8 cellular contexts compared by ENCODE assay signal in the genomic region with DNA sequence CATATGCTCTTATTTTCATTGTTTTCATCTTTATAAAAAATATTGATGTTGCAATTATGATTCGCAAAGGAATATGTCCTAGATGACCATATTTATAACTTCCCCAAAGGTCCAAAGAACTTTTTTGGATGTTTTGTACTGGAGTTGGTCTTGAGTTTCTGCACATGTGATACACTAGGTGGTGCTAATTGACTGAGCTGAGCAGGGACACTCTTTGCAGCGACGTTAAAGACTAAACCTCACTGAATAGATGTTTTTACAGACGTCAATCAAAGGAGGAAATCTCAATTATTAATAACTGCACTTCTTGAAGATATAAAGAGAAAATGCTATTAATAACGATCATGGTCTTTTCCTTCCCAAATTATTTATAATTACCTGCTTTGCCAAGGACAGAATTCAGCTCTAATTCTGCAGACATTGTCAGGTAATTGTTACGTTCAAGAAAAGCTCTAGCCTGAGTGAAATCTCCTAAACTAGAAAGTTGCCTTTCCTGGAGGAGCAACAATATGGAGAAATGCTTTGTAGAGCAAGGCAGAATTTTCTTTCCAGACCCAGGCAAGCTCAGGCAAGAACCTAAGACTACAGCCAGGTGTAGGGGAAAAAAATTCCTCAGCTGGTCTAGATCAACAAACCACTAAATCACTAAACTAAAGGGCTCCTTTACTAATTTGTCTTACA.
DNase-seq lines count a peak whose midpoint lies in the region; ATAC-seq, FAIRE-seq and TF ChIP-seq lines count a peak whose summit lies in the region.

No MANE protein-coding gene starts in this region.

- peaks cover 0 to 23% of the 10 kb centered on the region in 2 donors for H3K27me3 Mint-ChIP-seq in stimulated activated naive B cell treated with anti-CD40 and anti-IgM and Interleukin-4, amounts not matched to agents 10 μg/mL and 1 μg/mL and 100 μg/mL, for 72 hours

- H3K79me2 ChIP-seq in DND-41 (ENCODE audit: insufficient read depth, low read length): no peaks in the 10 kb centered on the region

- TF ChIP-seq CTCF in DND-41 (IDR thresholded peaks at IDR 0.05; ENCODE audit: borderline replicate concordance, extremely low read depth, low read length, poor library complexity, severe bottlenecking) (peak; percentile 59), Peyer's patch (IDR thresholded peaks at IDR 0.05) (peak in 4 of 6 experiments; percentile 23 to 79 (median 68))

- H3K9me3 ChIP-seq in DND-41 (ENCODE audit: insufficient read depth, low read length, severe bottlenecking) (no peaks in the 10 kb centered on the region), Peyer's patch (no peaks in the 10 kb centered on the region)

- H3K4me3 Mint-ChIP-seq in stimulated activated naive B cell treated with anti-CD40 and anti-IgM and Interleukin-4, amounts not matched to agents 10 μg/mL and 1 μg/mL and 100 μg/mL, for 72 hours: no peak overlapping the region

- DNase-seq in DND-41: no peak
- no peak for DNase-seq in H54 (ENCODE audit: insufficient read length, low spot score)
- DNase-seq in Peyer's patch: peak in 1 of 3 donors; percentile 53
- DNase-seq in fibroblast of gingiva (ENCODE audit: low read depth): peak; percentile 38
- no peak for DNase-seq in stimulated activated naive B cell treated with anti-CD40 and anti-IgM and Interleukin-4, amounts not matched to agents 10 μg/mL and 1 μg/mL and 100 μg/mL, for 72 hours
- no peak for DNase-seq in mucosa of gallbladder (ENCODE audit: low spot score)
- DNase-seq in activated CD8-positive, alpha-beta memory T cell treated with anti-CD3 and anti-CD28 coated beads, Interleukin-2, amount 50 U/mL, for 4 hours: no peak

- no peaks in the 10 kb centered on the region for H3K36me3 Mint-ChIP-seq in stimulated activated naive B cell treated with anti-CD40 and anti-IgM and Interleukin-4, amounts not matched to agents 10 μg/mL and 1 μg/mL and 100 μg/mL, for 72 hours

- H3K27ac ChIP-seq in DND-41 (ENCODE audit: low read length) (no peak overlapping the region), Peyer's patch (no peak overlapping the region)

- peak; percentile 15 for FAIRE-seq in H54 (lab: Jason Lieb, UNC)

- ATAC-seq in DND-41 (ENCODE audit: insufficient read depth, low read depth): peak; percentile 60; the same call in 2 of the 3 replicates
- ATAC-seq in stimulated activated naive B cell treated with anti-CD40 and anti-IgM and Interleukin-4, amounts not matched to agents 10 μg/mL and 1 μg/mL and 100 μg/mL, for 72 hours (replicated peaks): peak; percentile 53 to 64
- ATAC-seq in HG03457 (IDR thresholded peaks at IDR 0.05; ENCODE audit: unreplicated experiment): no peak

- TF ChIP-seq POLR2A in H54 (IDR thresholded peaks at IDR 0.05; ENCODE audit: low read depth, low read length) (no peak), Peyer's patch (IDR thresholded peaks at IDR 0.05) (no peak)

- H3K4me1 ChIP-seq in DND-41 (ENCODE audit: insufficient read depth, low read length): no peaks in the 10 kb centered on the region
- peaks cover 0 to 17% (median 0%) of the 10 kb centered on the region in 4 donors for H3K4me1 ChIP-seq in Peyer's patch

- H3K4me2 ChIP-seq in DND-41 (ENCODE audit: insufficient read depth, low read length): no peak overlapping the region

- H3K4me3 ChIP-seq in DND-41 (ENCODE audit: low read depth in 1 of 2, low read length in 2 of 2) (no peak overlapping the region), Peyer's patch (no peak overlapping the region)

- no peak overlapping the region for H2AFZ ChIP-seq in DND-41 (ENCODE audit: low read depth, low read length)

- H3K9ac ChIP-seq in DND-41 (ENCODE audit: low read depth, low read length): no peak overlapping the region

- H3K9me3 Mint-ChIP-seq in stimulated activated naive B cell treated with anti-CD40 and anti-IgM and Interleukin-4, amounts not matched to agents 10 μg/mL and 1 μg/mL and 100 μg/mL, for 72 hours: no peaks in the 10 kb centered on the region

- no peak overlapping the region for H3K27ac Mint-ChIP-seq in stimulated activated naive B cell treated with anti-CD40 and anti-IgM and Interleukin-4, amounts not matched to agents 10 μg/mL and 1 μg/mL and 100 μg/mL, for 72 hours

- no peaks in the 10 kb centered on the region for H4K20me1 ChIP-seq in DND-41 (ENCODE audit: insufficient read depth, low read length)

- H3K36me3 ChIP-seq in DND-41 (ENCODE audit: insufficient read depth, low read length) (no peaks in the 10 kb centered on the region), Peyer's patch (no peaks in the 10 kb centered on the region)

- no peaks in the 10 kb centered on the region for H3K4me1 Mint-ChIP-seq in stimulated activated naive B cell treated with anti-CD40 and anti-IgM and Interleukin-4, amounts not matched to agents 10 μg/mL and 1 μg/mL and 100 μg/mL, for 72 hours

- H3K27me3 ChIP-seq in DND-41 (ENCODE audit: insufficient read depth, low read length, poor library complexity) (peaks cover 2% of the 10 kb centered on the region), Peyer's patch (no peaks in the 10 kb centered on the region)
